Comparison of ENCODE assay signal across 1 cellular context in the genomic region with DNA sequence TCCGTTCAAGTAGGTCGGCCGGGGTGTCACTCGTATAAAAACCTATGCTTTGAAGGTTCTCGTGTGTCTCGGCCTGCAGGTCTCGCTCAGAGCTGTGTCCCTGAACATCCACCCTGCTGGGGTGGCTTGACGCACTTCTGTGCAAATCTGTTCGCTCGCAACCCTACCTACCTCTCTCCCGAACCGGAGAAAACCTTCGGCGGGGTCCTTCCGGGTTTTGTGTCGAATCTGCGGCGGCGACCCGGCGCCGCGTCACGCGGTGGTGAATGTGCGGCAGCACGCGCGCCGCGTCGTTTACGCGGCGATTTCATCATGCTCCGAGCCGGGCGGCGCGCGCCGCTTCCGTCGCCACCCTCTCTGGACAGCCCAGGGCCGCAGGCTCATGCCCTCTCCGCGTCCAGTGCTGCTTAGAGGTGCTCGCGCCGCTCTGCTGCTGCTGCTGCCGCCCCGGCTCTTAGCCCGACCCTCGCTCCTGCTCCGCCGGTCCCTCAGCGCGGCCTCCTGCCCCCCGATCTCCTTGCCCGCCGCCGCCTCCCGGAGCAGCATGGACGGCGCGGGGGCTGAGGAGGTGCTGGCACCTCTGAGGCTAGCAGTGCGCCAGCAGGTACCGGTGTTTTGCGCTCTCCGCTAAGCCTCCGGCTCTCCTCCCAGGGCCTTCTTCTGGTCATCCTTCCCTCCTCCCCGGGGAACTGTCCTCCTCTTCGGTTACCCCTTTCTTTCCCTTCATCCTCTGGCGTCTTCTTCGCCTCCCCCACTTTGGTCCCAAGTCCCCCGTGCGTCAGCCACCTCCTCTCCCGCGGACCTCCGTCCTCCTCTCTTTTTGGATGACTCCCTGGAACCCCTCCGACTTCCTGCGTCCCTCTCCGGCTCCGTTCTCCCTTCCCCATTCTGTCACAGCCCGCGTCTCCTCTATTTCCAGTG.
TF ChIP-seq lines count a peak whose summit lies in the region.

GARS1 (plus strand) TSS at position 339 of the 921 bp plus-strand sequence; CDS start at position 383, 44 bp downstream.

TF ChIP-seq in HepG2, 621 proteins besides CTCF, POLR2A, EP300 and RAD21 (continued from another document and continues in another):
- TF ChIP-seq, protein P1, sequence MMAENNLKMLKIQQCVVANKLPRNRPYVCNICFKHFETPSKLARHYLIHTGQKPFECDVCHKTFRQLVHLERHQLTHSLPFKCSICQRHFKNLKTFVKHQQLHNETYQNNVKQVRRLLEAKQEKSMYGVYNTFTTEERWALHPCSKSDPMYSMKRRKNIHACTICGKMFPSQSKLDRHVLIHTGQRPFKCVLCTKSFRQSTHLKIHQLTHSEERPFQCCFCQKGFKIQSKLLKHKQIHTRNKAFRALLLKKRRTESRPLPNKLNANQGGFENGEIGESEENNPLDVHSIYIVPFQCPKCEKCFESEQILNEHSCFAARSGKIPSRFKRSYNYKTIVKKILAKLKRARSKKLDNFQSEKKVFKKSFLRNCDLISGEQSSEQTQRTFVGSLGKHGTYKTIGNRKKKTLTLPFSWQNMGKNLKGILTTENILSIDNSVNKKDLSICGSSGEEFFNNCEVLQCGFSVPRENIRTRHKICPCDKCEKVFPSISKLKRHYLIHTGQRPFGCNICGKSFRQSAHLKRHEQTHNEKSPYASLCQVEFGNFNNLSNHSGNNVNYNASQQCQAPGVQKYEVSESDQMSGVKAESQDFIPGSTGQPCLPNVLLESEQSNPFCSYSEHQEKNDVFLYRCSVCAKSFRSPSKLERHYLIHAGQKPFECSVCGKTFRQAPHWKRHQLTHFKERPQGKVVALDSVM (CRISPR knock-in tag; IDR thresholded peaks at IDR 0.05) = no peak
- TF ChIP-seq SMYD3 (CRISPR knock-in tag; IDR thresholded peaks at IDR 0.05) (no peak), MIXL1 (CRISPR knock-in tag; IDR thresholded peaks at IDR 0.05) (peak; percentile 67; the same call in 1 of the 2 replicates), ZNF564 (CRISPR knock-in tag; IDR thresholded peaks at IDR 0.05) (peak; percentile 86), BRD4 (CRISPR knock-in tag; IDR thresholded peaks at IDR 0.05) (peak; percentile 77), ZNF160 (CRISPR knock-in tag; IDR thresholded peaks at IDR 0.05) (peak; percentile 81; the same call in 1 of the 2 replicates), CBFB (CRISPR knock-in tag; IDR thresholded peaks at IDR 0.05) (peak; percentile 95), TAF1 (CRISPR knock-in tag; IDR thresholded peaks at IDR 0.05) (peak; percentile 98), SOX13 (IDR thresholded peaks at IDR 0.05) (no peak; the same call in 1 of the 2 replicates), SOX13 (CRISPR knock-in tag; conservative IDR thresholded peaks at IDR 0.05 in 1 of 2, IDR thresholded peaks at IDR 0.05 in 1 of 2) (peak in 1 of 2 experiments; percentile 73; a peak in 2 of 4 replicates), RBM22 (optimal IDR thresholded peaks at IDR 0.05; ENCODE audit: low read length) (no peak), ZNF143 (CRISPR knock-in tag; IDR thresholded peaks at IDR 0.05) (peak; percentile 53), RNF219 (CRISPR knock-in tag; IDR thresholded peaks at IDR 0.05) (0 out of 2 replicates have a peak, but pooled peaks have one; percentile 80), ZIK1 (CRISPR knock-in tag; IDR thresholded peaks at IDR 0.05; ENCODE audit: borderline replicate concordance, low read depth) (0 out of 2 replicates have a peak, but pooled peaks have one; percentile 49), MTA3 (CRISPR knock-in tag; IDR thresholded peaks at IDR 0.05) (no peak), TAF15 (IDR thresholded peaks at IDR 0.05; ENCODE audit: low read depth, low read length, poor library complexity, severe bottlenecking) (peak; percentile 40), ZZZ3 (CRISPR knock-in tag; IDR thresholded peaks at IDR 0.05; ENCODE audit: borderline replicate concordance) (peak; percentile 88; the same call in 1 of the 2 replicates), ZNF253 (CRISPR knock-in tag; IDR thresholded peaks at IDR 0.05; ENCODE audit: borderline replicate concordance) (no peak), ZFY (CRISPR knock-in tag; IDR thresholded peaks at IDR 0.05) (peak; percentile 89), ZNF572 (CRISPR knock-in tag; IDR thresholded peaks at IDR 0.05) (no peak), ZMYM3 (CRISPR knock-in tag; IDR thresholded peaks at IDR 0.05) (peak; percentile 85), ZNF280D (CRISPR knock-in tag; IDR thresholded peaks at IDR 0.05) (no peak), PTBP1 (IDR thresholded peaks at IDR 0.05; ENCODE audit: low read depth, low read length, poor library complexity, severe bottlenecking) (no peak), NFE2L2 (IDR thresholded peaks at IDR 0.05; ENCODE audit: low read length) (no peak), ZNF619 (CRISPR knock-in tag; IDR thresholded peaks at IDR 0.05) (peak; percentile 88; the same call in 1 of the 2 replicates), NAIF1 (CRISPR knock-in tag; IDR thresholded peaks at IDR 0.05; ENCODE audit: borderline replicate concordance) (peak; percentile 87; the same call in 1 of the 2 replicates), REPIN1 (CRISPR knock-in tag; IDR thresholded peaks at IDR 0.05; ENCODE audit: borderline replicate concordance, low read depth) (peak; percentile 71; the same call in 1 of the 2 replicates), ZNF749 (CRISPR knock-in tag; IDR thresholded peaks at IDR 0.05; ENCODE audit: borderline replicate concordance) (peak; percentile 86; the same call in 1 of the 2 replicates), ZSCAN12 (CRISPR knock-in tag; IDR thresholded peaks at IDR 0.05) (peak; percentile 43), NFIB (CRISPR knock-in tag; IDR thresholded peaks at IDR 0.05; ENCODE audit: borderline replicate concordance) (no peak), KLF11 (CRISPR knock-in tag; IDR thresholded peaks at IDR 0.05) (0 out of 2 replicates have a peak, but pooled peaks have one; percentile 49), GRHL1 (CRISPR knock-in tag; conservative IDR thresholded peaks at IDR 0.05) (no peak), AGO1 (IDR thresholded peaks at IDR 0.05; ENCODE audit: low read depth, low read length, poor library complexity, severe bottlenecking) (peak; percentile 42), DPF2 (CRISPR knock-in tag; IDR thresholded peaks at IDR 0.05; ENCODE audit: borderline replicate concordance, low read depth) (no peak), ZNF136 (CRISPR knock-in tag; IDR thresholded peaks at IDR 0.05; ENCODE audit: low read depth) (no peak), MTERF4 (CRISPR knock-in tag; IDR thresholded peaks at IDR 0.05) (peak; percentile 86; the same call in 1 of the 2 replicates), FOSL2 (CRISPR knock-in tag; IDR thresholded peaks at IDR 0.05) (peak; percentile 85), ZNF460 (CRISPR knock-in tag; IDR thresholded peaks at IDR 0.05; ENCODE audit: borderline replicate concordance) (peak; percentile 42; the same call in 1 of the 2 replicates), LCORL (IDR thresholded peaks at IDR 0.05) (no peak), LCORL (CRISPR knock-in tag; IDR thresholded peaks at IDR 0.05) (peak; percentile 77; the same call in 1 of the 2 replicates), ZNF451 (CRISPR knock-in tag; IDR thresholded peaks at IDR 0.05) (peak; percentile 88), GATAD2A (CRISPR knock-in tag; IDR thresholded peaks at IDR 0.05) (peak; percentile 65), GABPB1 (CRISPR knock-in tag; IDR thresholded peaks at IDR 0.05) (peak; percentile 96), CEBPB (IDR thresholded peaks at IDR 0.05; ENCODE audit: borderline replicate concordance, low read depth, low read length) (peak; percentile 93; the same call in 1 of the 2 replicates), PHF5A (CRISPR knock-in tag; IDR thresholded peaks at IDR 0.05; ENCODE audit: low read depth, unreplicated experiment) (peak; percentile 74), ZNF3 (CRISPR knock-in tag; IDR thresholded peaks at IDR 0.05) (no peak)
- TF ChIP-seq, protein P2, sequence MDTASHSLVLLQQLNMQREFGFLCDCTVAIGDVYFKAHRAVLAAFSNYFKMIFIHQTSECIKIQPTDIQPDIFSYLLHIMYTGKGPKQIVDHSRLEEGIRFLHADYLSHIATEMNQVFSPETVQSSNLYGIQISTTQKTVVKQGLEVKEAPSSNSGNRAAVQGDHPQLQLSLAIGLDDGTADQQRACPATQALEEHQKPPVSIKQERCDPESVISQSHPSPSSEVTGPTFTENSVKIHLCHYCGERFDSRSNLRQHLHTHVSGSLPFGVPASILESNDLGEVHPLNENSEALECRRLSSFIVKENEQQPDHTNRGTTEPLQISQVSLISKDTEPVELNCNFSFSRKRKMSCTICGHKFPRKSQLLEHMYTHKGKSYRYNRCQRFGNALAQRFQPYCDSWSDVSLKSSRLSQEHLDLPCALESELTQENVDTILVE (CRISPR knock-in tag; IDR thresholded peaks at IDR 0.05) = peak; percentile 96
- TF ChIP-seq, protein P3, sequence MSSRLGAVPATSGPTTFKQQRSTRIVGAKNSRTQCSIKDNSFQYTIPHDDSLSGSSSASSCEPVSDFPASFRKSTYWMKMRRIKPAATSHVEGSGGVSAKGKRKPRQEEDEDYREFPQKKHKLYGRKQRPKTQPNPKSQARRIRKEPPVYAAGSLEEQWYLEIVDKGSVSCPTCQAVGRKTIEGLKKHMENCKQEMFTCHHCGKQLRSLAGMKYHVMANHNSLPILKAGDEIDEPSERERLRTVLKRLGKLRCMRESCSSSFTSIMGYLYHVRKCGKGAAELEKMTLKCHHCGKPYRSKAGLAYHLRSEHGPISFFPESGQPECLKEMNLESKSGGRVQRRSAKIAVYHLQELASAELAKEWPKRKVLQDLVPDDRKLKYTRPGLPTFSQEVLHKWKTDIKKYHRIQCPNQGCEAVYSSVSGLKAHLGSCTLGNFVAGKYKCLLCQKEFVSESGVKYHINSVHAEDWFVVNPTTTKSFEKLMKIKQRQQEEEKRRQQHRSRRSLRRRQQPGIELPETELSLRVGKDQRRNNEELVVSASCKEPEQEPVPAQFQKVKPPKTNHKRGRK (CRISPR knock-in tag; IDR thresholded peaks at IDR 0.05) = peak; percentile 74
- TF ChIP-seq, protein P4, sequence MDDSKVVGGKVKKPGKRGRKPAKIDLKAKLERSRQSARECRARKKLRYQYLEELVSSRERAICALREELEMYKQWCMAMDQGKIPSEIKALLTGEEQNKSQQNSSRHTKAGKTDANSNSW (CRISPR knock-in tag; IDR thresholded peaks at IDR 0.05; ENCODE audit: borderline replicate concordance) = peak; percentile 84; the same call in 1 of the 2 replicates
